ENCODE assay signal across 27 cellular contexts in the genomic region with DNA sequence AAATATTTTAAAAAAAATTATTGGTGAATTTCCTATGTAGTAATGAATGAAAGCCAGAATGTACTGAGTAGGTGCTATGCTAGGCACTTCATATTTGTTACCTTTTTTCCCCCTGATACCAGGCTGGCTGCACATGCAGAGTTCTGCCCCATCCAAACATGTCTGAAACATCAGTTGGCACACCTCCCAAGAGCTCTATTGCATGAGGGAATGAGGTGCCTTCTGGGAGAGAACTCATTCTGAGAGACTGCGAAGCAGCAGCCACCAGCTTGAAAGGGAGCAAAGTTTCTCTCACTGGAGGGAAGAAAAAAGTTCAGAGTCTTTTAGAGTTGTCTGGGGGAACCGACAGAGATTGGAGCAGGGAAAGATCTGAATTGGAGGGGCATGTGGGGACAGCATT.
DNase-seq lines count a peak whose midpoint lies in the region; ATAC-seq and TF ChIP-seq lines count a peak whose summit lies in the region.
"Had no signal": no experiment of that assay in that cellular context is flagged by ENCODE, and none has a peak within 500 bp of the region (broad histone marks: within the 10 kb centered on the region; RNA-seq: fewer than 3 reads in every experiment).

No MANE protein-coding gene starts in this region.

- TF ChIP-seq CTCF in MCF 10A (IDR thresholded peaks at IDR 0.05; ENCODE audit: unreplicated experiment) (no peak), breast epithelium (IDR thresholded peaks at IDR 0.05) (no peak), brain (conservative IDR thresholded peaks at IDR 0.05) (no peak), nephron (IDR thresholded peaks at IDR 0.05; ENCODE audit: unreplicated experiment in 3 of 3) (no peak), uterus (IDR thresholded peaks at IDR 0.05) (no peak)

- no peak for ATAC-seq in HG02678 (IDR thresholded peaks at IDR 0.05; ENCODE audit: unreplicated experiment)
- no peak for ATAC-seq in activated CD4-positive, alpha-beta T cell treated with anti-CD3 and anti-CD28 coated beads for 36 hours
- ATAC-seq: GM23338, T-helper 17 cell had no signal

- H3K36me3 Mint-ChIP-seq in MCF 10A (ENCODE audit: insufficient read depth, unreplicated experiment) (no peaks in the 10 kb centered on the region), brain (no peaks in the 10 kb centered on the region), nephron (ENCODE audit: low read depth) (no peaks in the 10 kb centered on the region)
- no peaks in the 10 kb centered on the region for H3K36me3 Mint-ChIP-seq in activated CD4-positive, alpha-beta T cell treated with anti-CD3 and anti-CD28 coated beads for 36 hours (ENCODE audit: low read depth)
- H3K36me3 Mint-ChIP-seq: activated naive CD8-positive, alpha-beta T cell had no signal

- no TSS peak for BruUV-seq in MCF 10A (replicated peaks; lab: Mats Ljungman, UMichigan)

- H3K4me3 ChIP-seq in breast epithelium (no peak overlapping the region), uterus (no peak overlapping the region)
- H3K4me3 ChIP-seq: BLaER1 treated with 17β-estradiol and CSF1 and Interleukin-3, amounts not matched to agents 10 nM and 100 nM; GM23338; SJCRH30; thyroid gland had no signal

- H3K27me3 Mint-ChIP-seq in MCF 10A (ENCODE audit: insufficient read depth, unreplicated experiment) (peaks cover 9% of the 10 kb centered on the region), brain (peaks cover 4% of the 10 kb centered on the region), nephron (ENCODE audit: low read depth) (peaks cover 4% of the 10 kb centered on the region)
- H3K27me3 Mint-ChIP-seq in activated CD4-positive, alpha-beta T cell treated with anti-CD3 and anti-CD28 coated beads for 36 hours = peaks cover 6% of the 10 kb centered on the region

- POLR2A ChIA-PET in MCF 10A (lab: Yijun Ruan, JAX) = interaction anchor here (0.7 kb wide), 1 partner anchor 32 kb away, joined by 3 read pairs; no protein-coding TSS in a partner anchor
- POLR2A ChIA-PET in activated CD4-positive, alpha-beta T cell treated with anti-CD3 and anti-CD28 coated beads for 36 hours (lab: Charles Lee) = no interaction called here

- H3K4me1 ChIP-seq in breast epithelium (no peaks in the 10 kb centered on the region), uterus (no peaks in the 10 kb centered on the region)
- H3K4me1 ChIP-seq: thyroid gland had no signal

- no peaks in the 10 kb centered on the region for H3K9me3 Mint-ChIP-seq in MCF 10A (ENCODE audit: unreplicated experiment)
- H3K9me3 Mint-ChIP-seq in brain = peaks cover 0 to 2% (median 0%) of the 10 kb centered on the region in 5 experiments
- no peaks in the 10 kb centered on the region for H3K9me3 Mint-ChIP-seq in nephron
- no peaks in the 10 kb centered on the region for H3K9me3 Mint-ChIP-seq in activated CD4-positive, alpha-beta T cell treated with anti-CD3 and anti-CD28 coated beads for 36 hours (ENCODE audit: low read depth)
- H3K9me3 Mint-ChIP-seq: activated CD4-positive, alpha-beta T cell treated with anti-CD3 and anti-CD28 coated beads, Interleukin-2, amount 10 ng/mL, durations not matched to agents 7 days and 5 days; activated T-helper 2 cell treated with anti-CD3 and anti-CD28 coated beads, Interferon-gamma antibody, Interleukin-2, Interleukin-4, amounts not matched to agents 10 μg/mL and 5 μg/mL and 100 μg/mL, durations not matched to agents 14 hours and 24 hours and 36 hours; GM23338 had no signal

- no peak overlapping the region for H3K4me3 Mint-ChIP-seq in MCF 10A (ENCODE audit: unreplicated experiment)
- peak overlapping the region in 2 of 5 experiments; percentile 6 to 23 for H3K4me3 Mint-ChIP-seq in brain
- peak overlapping the region in 1 of 3 experiments; percentile 24 for H3K4me3 Mint-ChIP-seq in nephron
- H3K4me3 Mint-ChIP-seq in activated CD4-positive, alpha-beta T cell treated with anti-CD3 and anti-CD28 coated beads for 36 hours = no peak overlapping the region
- H3K4me3 Mint-ChIP-seq: activated CD4-positive, alpha-beta T cell treated with anti-CD3 and anti-CD28 coated beads, Interleukin-2, amount 10 ng/mL, durations not matched to agents 7 days and 5 days; activated naive CD8-positive, alpha-beta T cell; GM23338; T-helper 17 cell had no signal

- H3K27ac ChIP-seq in breast epithelium (no peak overlapping the region), uterus (peak overlapping the region; percentile 62 to 76)
- H3K27ac ChIP-seq: BLaER1 treated with 17β-estradiol and CSF1 and Interleukin-3, amounts not matched to agents 10 nM and 100 nM; SJCRH30; thyroid gland had no signal

- H3K27me3 ChIP-seq in breast epithelium = peaks cover 0 to 5% of the 10 kb centered on the region in 2 donors
- no peaks in the 10 kb centered on the region for H3K27me3 ChIP-seq in uterus
- H3K27me3 ChIP-seq: BLaER1 treated with 17β-estradiol and CSF1 and Interleukin-3, amounts not matched to agents 10 nM and 100 nM; SJCRH30; thyroid gland had no signal

- H3K27ac Mint-ChIP-seq in MCF 10A (ENCODE audit: low read depth, unreplicated experiment) (peak overlapping the region; percentile 80), brain (peak overlapping the region; percentile 29 to 91 (median 61)), nephron (peak overlapping the region; percentile 13 to 37 (median 37))
- H3K27ac Mint-ChIP-seq in activated CD4-positive, alpha-beta T cell treated with anti-CD3 and anti-CD28 coated beads for 36 hours = no peak overlapping the region
- H3K27ac Mint-ChIP-seq: activated CD4-positive, alpha-beta T cell treated with anti-CD3 and anti-CD28 coated beads, Interleukin-2, amount 10 ng/mL, durations not matched to agents 7 days and 5 days; activated naive CD8-positive, alpha-beta T cell; activated T-helper 2 cell treated with anti-CD3 and anti-CD28 coated beads, Interferon-gamma antibody, Interleukin-2, Interleukin-4, amounts not matched to agents 10 μg/mL and 5 μg/mL and 100 μg/mL, durations not matched to agents 14 hours and 24 hours and 36 hours; GM23338; T-helper 17 cell had no signal

- no peak for TF ChIP-seq POLR2A in breast epithelium (IDR thresholded peaks at IDR 0.05)
- TF ChIP-seq POLR2A in uterus (IDR thresholded peaks at IDR 0.05) = no peak

- H3K36me3 ChIP-seq in breast epithelium (no peaks in the 10 kb centered on the region), uterus (no peaks in the 10 kb centered on the region)
- H3K36me3 ChIP-seq: BLaER1 treated with 17β-estradiol and CSF1 and Interleukin-3, amounts not matched to agents 10 nM and 100 nM; SJCRH30; thyroid gland had no signal

- intact Hi-C loops in MCF 10A (cut with micrococcal nuclease) = no loop called here
- intact Hi-C loops in breast epithelium (cut with DNase I; ENCODE audit: low total_unique reads) = no loop called here
- intact Hi-C loops in uterus (cut with DNase I; ENCODE audit: low total_unique reads) = no loop called here
- intact Hi-C loops in activated CD4-positive, alpha-beta T cell treated with anti-CD3 and anti-CD28 coated beads for 36 hours (cut with DNase I, micrococcal nuclease) = no loop called here

- H3K9me3 ChIP-seq in breast epithelium (no peaks in the 10 kb centered on the region), uterus (no peaks in the 10 kb centered on the region)
- H3K9me3 ChIP-seq: BLaER1 treated with 17β-estradiol and CSF1 and Interleukin-3, amounts not matched to agents 10 nM and 100 nM; Caco-2; SJCRH30; thyroid gland had no signal

- CTCF ChIA-PET in MCF 10A (lab: Yijun Ruan, JAX) = interaction anchor here (0.7 to 0.9 kb wide), 2 partner anchors 52 to 69 kb away, joined by 3 read pairs; no protein-coding TSS in a partner anchor
- CTCF ChIA-PET in activated CD4-positive, alpha-beta T cell treated with anti-CD3 and anti-CD28 coated beads for 36 hours (lab: Charles Lee) = no interaction called here

- peak; percentile 20 for DNase-seq in MCF 10A (ENCODE audit: unreplicated experiment)
- DNase-seq in breast epithelium (ENCODE audit: low spot score in 2 of 2) = no peak
- peak; percentile 43 to 57 for DNase-seq in uterus
- DNase-seq in activated CD4-positive, alpha-beta T cell treated with anti-CD3 and anti-CD28 coated beads, Interleukin-2, amount 50 U/mL, for 4 hours = no peak
- no peak for DNase-seq in activated CD4-positive, alpha-beta T cell treated with anti-CD3 and anti-CD28 coated beads for 36 hours
- DNase-seq: activated CD4-positive, alpha-beta T cell treated with anti-CD3 and anti-CD28 coated beads, Interleukin-2, amount 10 ng/mL, durations not matched to agents 7 days and 5 days; Caco-2; EL; head of caudate nucleus; Kasumi-1; midbrain; NCI-H1092; NCI-H187 treated with DMSO at 0.1 percent for 48 hours; NCI-H226; SJCRH30; small intestine; stimulated activated CD4-positive, alpha-beta T cell treated with anti-CD3 and anti-CD28 coated beads, Interleukin-2, amount 100 ng/mL, for 48 hours; stimulated activated naive CD4-positive, alpha-beta T cell treated with Interleukin-2 at 50 U/mL for 16 hours; T-helper 17 cell; thyroid gland had no signal

- H3K4me1 Mint-ChIP-seq in MCF 10A (ENCODE audit: insufficient read depth, unreplicated experiment) (peaks cover 14% of the 10 kb centered on the region), brain (peaks cover 42% of the 10 kb centered on the region), nephron (peaks cover 70% of the 10 kb centered on the region)
- H3K4me1 Mint-ChIP-seq in activated CD4-positive, alpha-beta T cell treated with anti-CD3 and anti-CD28 coated beads for 36 hours = no peaks in the 10 kb centered on the region
- H3K4me1 Mint-ChIP-seq: activated CD4-positive, alpha-beta T cell treated with anti-CD3 and anti-CD28 coated beads, Interleukin-2, amount 10 ng/mL, durations not matched to agents 7 days and 5 days had no signal

Comparison
In these comparisons a context has a peak if more than half of its experiments do, and no peak if none do; other contexts are left out.
1. DNase-seq: peak in MCF 10A (single experiment) and uterus (2 of 2); none in breast epithelium (0 of 2), activated CD4-positive, alpha-beta T cell treated with anti-CD3 and anti-CD28 coated beads, Interleukin-2, amount 50 U/mL, for 4 hours (0 of 2) and activated CD4-positive, alpha-beta T cell treated with anti-CD3 and anti-CD28 coated beads for 36 hours (single experiment).
2. H3K27ac ChIP-seq: peak in uterus (2 of 2); none in breast epithelium (0 of 2).